ENCODE assay signal across 35 cellular contexts in the genomic region with DNA sequence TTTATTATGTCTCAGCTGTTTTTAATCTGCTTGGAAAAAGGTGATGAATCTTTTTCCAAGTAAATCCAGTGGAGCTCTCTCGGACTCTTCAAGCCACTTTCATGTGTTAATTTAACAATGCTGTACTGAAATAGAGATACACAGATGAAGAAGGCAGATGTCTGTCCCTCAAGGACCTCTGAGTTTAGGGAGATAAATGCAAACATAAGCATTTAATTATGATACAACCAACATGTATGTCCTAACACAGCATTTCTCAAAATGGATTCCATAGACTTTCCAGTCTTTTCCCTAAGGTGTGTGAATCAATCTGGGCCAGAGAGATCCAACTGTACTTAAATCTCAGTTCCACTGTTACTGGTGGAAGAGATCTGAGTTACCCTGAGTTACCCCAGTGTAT.
"Had no signal": no experiment of that assay in that cellular context is flagged by ENCODE, and none has a peak within 500 bp of the region (broad histone marks: within the 10 kb centered on the region; RNA-seq: fewer than 3 reads in every experiment).

No MANE protein-coding gene starts in this region.

- H3K9me3 ChIP-seq: MG63 had no signal

- H3K36me3 ChIP-seq: MG63 had no signal

- H3K27me3 ChIP-seq: MG63 had no signal

- H3K4me3 ChIP-seq: MG63 had no signal

- DNase-seq: Kasumi-1, MG63, MM.1S, MV-4-11, NCI-H1048, NCI-H1092, NCI-H1092 treated with DMSO at 0.1 percent for 48 hours, NCI-H1105, NCI-H1105 treated with DMSO at 0.1 percent for 48 hours, NCI-H1417, NCI-H1417 treated with DMSO at 0.1 percent for 48 hours, NCI-H1436, NCI-H1436 treated with DMSO at 0.1 percent for 48 hours, NCI-H146, NCI-H1694, NCI-H1694 treated with DMSO at 0.1 percent for 48 hours, NCI-H187, NCI-H187 treated with DMSO at 0.1 percent for 48 hours, NCI-H1930, NCI-H2029, NCI-H2029 treated with DMSO at 0.1 percent for 48 hours, NCI-H2081, NCI-H2081 treated with DMSO at 0.1 percent for 48 hours, NCI-H2107, NCI-H2171, NCI-H2171 treated with DMSO at 0.1 percent for 48 hours, NCI-H2227 treated with DMSO at 0.1 percent for 48 hours, NCI-H226, NCI-H345, NCI-H446, NCI-H446 treated with DMSO at 0.1 percent for 48 hours, NCI-H510A, NCI-H510A treated with DMSO at 0.1 percent for 48 hours, NCI-H524, NCI-H524 treated with DMSO at 0.1 percent for 48 hours had no signal
